19 cellular contexts compared by ENCODE assay signal in the genomic region with DNA sequence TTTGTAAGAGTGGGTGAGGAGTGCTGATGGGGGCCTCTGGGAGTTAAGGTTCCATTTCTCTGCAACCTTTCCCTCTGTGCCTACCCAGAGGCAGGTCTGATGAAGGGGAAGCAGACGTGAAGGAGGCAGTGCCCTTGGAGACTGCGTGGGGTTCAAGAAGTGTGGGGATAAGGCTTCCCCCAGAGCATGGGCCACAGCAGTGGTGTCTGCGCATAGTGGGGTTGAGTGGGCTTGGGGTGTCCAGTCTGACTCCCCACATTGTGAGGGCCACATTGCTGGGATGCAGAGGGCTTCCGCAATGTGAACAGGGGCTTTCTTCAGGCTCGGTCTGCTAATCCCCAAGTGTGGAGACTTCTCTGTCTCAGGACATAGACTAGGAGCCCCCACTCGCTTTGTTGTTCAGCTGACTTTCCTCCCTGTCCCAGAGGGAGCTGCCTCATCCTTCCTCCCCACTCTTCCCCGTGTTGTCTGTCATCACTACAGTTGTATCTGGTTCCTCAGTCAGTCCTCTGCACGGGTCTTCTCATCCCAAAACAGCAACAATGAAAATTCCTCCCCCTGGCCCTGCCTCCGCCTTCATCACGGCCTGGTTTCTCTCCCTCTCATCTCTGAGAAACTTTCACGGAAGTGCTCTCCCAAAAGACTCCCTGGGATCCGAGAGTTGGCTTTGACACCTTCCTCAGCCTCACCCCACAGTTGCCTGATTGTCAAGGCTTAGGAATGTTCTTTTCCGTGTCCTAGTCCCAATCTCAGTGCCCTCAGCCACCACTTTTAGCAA. TPM values are rescaled to one million over a fixed set of nuclear protein-coding genes. Genes with fewer than 3 reads are reported as not detected.
A peak's percentile ranks its signal among the peaks of the same experiment; 100 is the strongest.
DNase-seq lines count a peak whose midpoint lies in the region; ATAC-seq and TF ChIP-seq lines count a peak whose summit lies in the region.
"Had no signal": no experiment of that assay in that cellular context is flagged by ENCODE, and none has a peak within 500 bp of the region (broad histone marks: within the 10 kb centered on the region; RNA-seq: fewer than 3 reads in every experiment).

No MANE protein-coding gene starts in this region.

- no peak for TF ChIP-seq CTCF in heart left ventricle (IDR thresholded peaks at IDR 0.05)
- TF ChIP-seq CTCF in type B pancreatic cell (conservative IDR thresholded peaks at IDR 0.05), result no peak
- no peak for TF ChIP-seq CTCF in PC-9 (conservative IDR thresholded peaks at IDR 0.05)

- no peaks in the 10 kb centered on the region for H3K79me2 ChIP-seq in PC-9 (ENCODE audit: low read depth)

- H3K4me1 ChIP-seq in heart left ventricle (peaks cover 0 to 22% (median 4%) of the 10 kb centered on the region in 12 donors), PC-9 (replicated peaks; ENCODE audit: insufficient read depth) (no peaks in the 10 kb centered on the region)
- H3K4me1 ChIP-seq in naive thymus-derived CD4-positive, alpha-beta T cell (ENCODE audit: control insufficient read depth in 2 of 2, insufficient read depth in 2 of 2, low read length in 2 of 2), result no peaks in the 10 kb centered on the region

- H3K4me1 Mint-ChIP-seq in naive thymus-derived CD4-positive, alpha-beta T cell, result peaks cover 13 to 23% (median 18%) of the 10 kb centered on the region in 7 donors
- peaks cover 16% of the 10 kb centered on the region for H3K4me1 Mint-ChIP-seq in type B pancreatic cell (ENCODE audit: unreplicated experiment)

- DNase-seq in left ventricle myocardium superior, result peak; percentile 11
- no peak for DNase-seq in heart left ventricle
- DNase-seq in activated CD8-positive, alpha-beta memory T cell treated with anti-CD3 and anti-CD28 coated beads, Interleukin-2, amount 50 U/mL, for 48 hours, result peak; percentile 38
- DNase-seq in naive thymus-derived CD4-positive, alpha-beta T cell, result no peak
- peak; percentile 51 for DNase-seq in type B pancreatic cell (ENCODE audit: extremely low spot score, unreplicated experiment)
- DNase-seq in PC-9, result no peak
- DNase-seq: activated naive CD8-positive, alpha-beta T cell treated with anti-CD3 and anti-CD28 coated beads for 36 hours; Caco-2; KBM-7; MV-4-11; NCI-H2081 treated with DMSO at 0.1 percent for 48 hours; occipital lobe; Right ventricle myocardium superior had no signal

- no peaks in the 10 kb centered on the region for H4K20me1 ChIP-seq in PC-9 (ENCODE audit: insufficient read depth)

- H3K36me3 ChIP-seq in heart left ventricle (no peaks in the 10 kb centered on the region), PC-9 (ENCODE audit: low read depth) (no peaks in the 10 kb centered on the region)
- no peaks in the 10 kb centered on the region for H3K36me3 ChIP-seq in naive thymus-derived CD4-positive, alpha-beta T cell (ENCODE audit: control insufficient read depth in 2 of 3, insufficient read depth in 3 of 3, low read length in 3 of 3)
- H3K36me3 ChIP-seq: vagina had no signal

- H3K27ac Mint-ChIP-seq in naive thymus-derived CD4-positive, alpha-beta T cell, result peak overlapping the region in 1 of 9 donors; percentile 13
- H3K27ac Mint-ChIP-seq in type B pancreatic cell, result no peak overlapping the region
- H3K27ac Mint-ChIP-seq: activated naive CD8-positive, alpha-beta T cell treated with anti-CD3 and anti-CD28 coated beads for 36 hours had no signal

- POLR2A ChIA-PET in naive thymus-derived CD4-positive, alpha-beta T cell (lab: Charles Lee), result interaction anchor here (0.9 kb wide), 1 partner anchor 46 kb away, joined by 5 read pairs; no protein-coding TSS in a partner anchor
- POLR2A ChIA-PET in PC-9 (lab: Charles Lee; ENCODE audit: unreplicated experiment), result no interaction called here

- no peak overlapping the region for H2AFZ ChIP-seq in PC-9

- ATAC-seq in left ventricle myocardium superior (no peak), heart left ventricle (no peak), HG03097 (IDR thresholded peaks at IDR 0.05; ENCODE audit: low FRiP score, unreplicated experiment) (no peak), HG03354 (IDR thresholded peaks at IDR 0.05; ENCODE audit: poor library complexity, severe bottlenecking, unreplicated experiment) (no peak)
- no peak for ATAC-seq in naive thymus-derived CD4-positive, alpha-beta T cell
- ATAC-seq: activated CD4-positive, CD25-positive, alpha-beta regulatory T cell treated with anti-CD3 and anti-CD28 coated beads, Interleukin-2, amount 50 U/mL, for 24 hours; sciatic nerve had no signal

- H3K4me3 ChIP-seq in heart left ventricle (no peak overlapping the region), PC-9 (no peak overlapping the region)
- no peak overlapping the region for H3K4me3 ChIP-seq in naive thymus-derived CD4-positive, alpha-beta T cell (ENCODE audit: low read length)
- H3K4me3 ChIP-seq: coronary artery, vagina had no signal

- H3K27me3 Mint-ChIP-seq in naive thymus-derived CD4-positive, alpha-beta T cell, result peaks cover 16 to 48% (median 23%) of the 10 kb centered on the region in 5 donors
- H3K27me3 Mint-ChIP-seq in type B pancreatic cell, result peaks cover 67% of the 10 kb centered on the region

- H3F3A ChIP-seq in PC-9 (ENCODE audit: insufficient read depth, low read depth), result no peaks in the 10 kb centered on the region

- peaks cover 0 to 7% (median 0%) of the 10 kb centered on the region in 5 donors for H3K36me3 Mint-ChIP-seq in naive thymus-derived CD4-positive, alpha-beta T cell
- no peaks in the 10 kb centered on the region for H3K36me3 Mint-ChIP-seq in type B pancreatic cell

- H3K9me3 ChIP-seq in heart left ventricle, result no peaks in the 10 kb centered on the region
- no peaks in the 10 kb centered on the region for H3K9me3 ChIP-seq in naive thymus-derived CD4-positive, alpha-beta T cell (ENCODE audit: control insufficient read depth in 2 of 3, low read length in 3 of 3)
- H3K9me3 ChIP-seq in PC-9 (ENCODE audit: insufficient read depth, low read depth), result no peaks in the 10 kb centered on the region
- H3K9me3 ChIP-seq: Caco-2, vagina had no signal

- peaks cover 0 to 4% (median 0%) of the 10 kb centered on the region in 11 donors for H3K9me3 Mint-ChIP-seq in naive thymus-derived CD4-positive, alpha-beta T cell
- no peaks in the 10 kb centered on the region for H3K9me3 Mint-ChIP-seq in type B pancreatic cell
- H3K9me3 Mint-ChIP-seq: activated naive CD8-positive, alpha-beta T cell treated with anti-CD3 and anti-CD28 coated beads for 36 hours had no signal

- H3K9me2 ChIP-seq in PC-9 (ENCODE audit: insufficient read depth), result no peaks in the 10 kb centered on the region

- H3K4me2 ChIP-seq in PC-9, result no peak overlapping the region

- H3K4me3 Mint-ChIP-seq in naive thymus-derived CD4-positive, alpha-beta T cell, result peak overlapping the region; percentile 34 to 74 (median 65)
- peak overlapping the region; percentile 73 for H3K4me3 Mint-ChIP-seq in type B pancreatic cell
- H3K4me3 Mint-ChIP-seq: activated naive CD8-positive, alpha-beta T cell treated with anti-CD3 and anti-CD28 coated beads for 36 hours had no signal

- CTCF ChIA-PET in naive thymus-derived CD4-positive, alpha-beta T cell (lab: Charles Lee), result interaction anchor here (2.3 kb wide), 1 partner anchor 46 kb away, joined by 11 read pairs; no protein-coding TSS in a partner anchor
- CTCF ChIA-PET in PC-9 (lab: Charles Lee), result no interaction called here

- intact Hi-C loops in left ventricle myocardium superior (cut with micrococcal nuclease) (no loop called here), heart left ventricle (cut with DNase I) (loop anchor here in 4 of 10 donors (5.0 to 10.0 kb wide), 3 partner anchors 57 to 159 kb away; partner anchors contain the start of genes PCED1A (in 2 of the 4) and VPS16 (in 2 of the 4)), PC-9 (cut with micrococcal nuclease; ENCODE audit: unreplicated experiment) (loop anchor here (10.0 kb wide), 1 partner anchor 619 kb away; no protein-coding TSS in a partner anchor)
- intact Hi-C loops in naive thymus-derived CD4-positive, alpha-beta T cell (cut with micrococcal nuclease), result no loop called here

- WGBS in heart left ventricle, 4 donors, result 83 to 88% (median 86%) methylated on average over 13 of the region's 13 CpGs

- no TSS peak for BruUV-seq in PC-9 (replicated peaks; lab: Mats Ljungman, UMichigan)

- H3K27ac ChIP-seq in heart left ventricle, result no peak overlapping the region
- no peak overlapping the region for H3K27ac ChIP-seq in naive thymus-derived CD4-positive, alpha-beta T cell (ENCODE audit: low read depth, low read length)
- H3K27ac ChIP-seq in PC-9, result no peak overlapping the region
- H3K27ac ChIP-seq: coronary artery, vagina had no signal

- H3K27me3 ChIP-seq in heart left ventricle (peaks cover 0 to 33% (median 4%) of the 10 kb centered on the region in 9 donors), PC-9 (ENCODE audit: insufficient read depth, low read depth) (peaks cover 79% of the 10 kb centered on the region)
- H3K27me3 ChIP-seq in naive thymus-derived CD4-positive, alpha-beta T cell (ENCODE audit: control insufficient read depth in 2 of 2, insufficient read depth in 2 of 2, low read length in 2 of 2), result peaks cover 4 to 9% of the 10 kb centered on the region in 2 donors
- H3K27me3 ChIP-seq: vagina had no signal

- TF ChIP-seq POLR2A in heart left ventricle (IDR thresholded peaks at IDR 0.05), result no peak

RNA-seq across cellular contexts. Expression of gene EBF4, which starts 2.8 kb away (rescaled TPM):
- 3.7 TPM for total RNA-seq in left ventricle myocardium superior
- 1 to 10 TPM; 2.5 to 6.4 (median 4.2) TPM for total RNA-seq in heart left ventricle
- polyA plus RNA-seq in heart left ventricle, result 1 to 10 TPM; 2.7 to 2.9 TPM
- total RNA-seq in naive thymus-derived CD4-positive, alpha-beta T cell, result 10 to 100 TPM in 1 of 5 experiments, 1 to 10 TPM in 4; 5.2 to 10.5 (median 7.7) TPM
- under 1 TPM; 0.09 to 0.33 TPM for polyA plus RNA-seq in naive thymus-derived CD4-positive, alpha-beta T cell
- total RNA-seq in type B pancreatic cell (ENCODE audit: low replicate concordance), result 11.4 and 17.9 TPM in 2 replicates
- total RNA-seq in PC-9 (2021), result 4.9 and 5.1 TPM in 2 replicates

RNA-seq across cellular contexts. Expression of gene IDH3B, which starts 31.4 kb away (rescaled TPM):
- total RNA-seq in left ventricle myocardium superior (247 TPM), heart left ventricle (100 to 1,000 TPM; 122 to 356 (median 208) TPM), type B pancreatic cell (ENCODE audit: low replicate concordance) (85.6 and 101 TPM in 2 replicates), PC-9 (2021) (130 and 144 TPM in 2 replicates)
- 100 to 1,000 TPM; 173 to 188 TPM for polyA plus RNA-seq in heart left ventricle
- 100 to 1,000 TPM; 105 to 161 (median 107) TPM for total RNA-seq in naive thymus-derived CD4-positive, alpha-beta T cell
- polyA plus RNA-seq in naive thymus-derived CD4-positive, alpha-beta T cell, result 100 to 1,000 TPM; 101 to 135 TPM

RNA-seq across cellular contexts. Expression of gene NOP56, which starts 43.0 kb away (rescaled TPM):
- total RNA-seq in left ventricle myocardium superior (54.2 TPM), heart left ventricle (10 to 100 TPM; 24.6 to 78.8 (median 51.0) TPM), type B pancreatic cell (ENCODE audit: low replicate concordance) (203 and 364 TPM in 2 replicates), PC-9 (2021) (194 and 210 TPM in 2 replicates)
- 10 to 100 TPM; 42.3 to 66.8 TPM for polyA plus RNA-seq in heart left ventricle
- 100 to 1,000 TPM; 216 to 375 (median 287) TPM for total RNA-seq in naive thymus-derived CD4-positive, alpha-beta T cell
- 100 to 1,000 TPM in 1 of 2 donors, 10 to 100 TPM in 1; 89.0 to 129 TPM for polyA plus RNA-seq in naive thymus-derived CD4-positive, alpha-beta T cell

Comparison
In these comparisons a context has a peak if more than half of its experiments do, and no peak if none do; other contexts are left out.
1. DNase-seq: peak in left ventricle myocardium superior (single experiment), activated CD8-positive, alpha-beta memory T cell treated with anti-CD3 and anti-CD28 coated beads, Interleukin-2, amount 50 U/mL, for 48 hours (single experiment) and type B pancreatic cell (single experiment); none in heart left ventricle (0 of 5), naive thymus-derived CD4-positive, alpha-beta T cell (0 of 9) and PC-9 (0 of 2).